In genomic region chr1:228155596-228156517, GRCh38 we compare ENCODE assay signal across 24 cellular contexts. TPM values are rescaled to one million over a fixed set of nuclear protein-coding genes. Genes with fewer than 3 reads are reported as not detected.
DNase-seq lines count a peak whose midpoint lies in the region; ATAC-seq, FAIRE-seq and TF ChIP-seq lines count a peak whose summit lies in the region.
"Had no signal": no experiment of that assay in that cellular context is flagged by ENCODE, and none has a peak within 500 bp of the region (broad histone marks: within the 10 kb centered on the region; RNA-seq: fewer than 3 reads in every experiment).

No MANE protein-coding gene starts in this region.

- H2AFZ ChIP-seq in HCT116 (ENCODE audit: low read depth, low read length, poor library complexity, severe bottlenecking) = no peak overlapping the region
- no peak overlapping the region for H2AFZ ChIP-seq in endothelial cell of umbilical vein (ENCODE audit: low read depth, low read length)
- H2AFZ ChIP-seq: neural progenitor cell had no signal

- RAD21 ChIA-PET in HCT116 (lab: Charles Lee; ENCODE audit: low non-redundant PET in 1 of 2, low total read pairs in 2 of 2, uncharacterized antibody in 2 of 2, unreplicated experiment in 2 of 2) = no interaction called here

- no peaks in the 10 kb centered on the region for H3K9me2 ChIP-seq in HCT116 (ENCODE audit: insufficient read depth)

- TF ChIP-seq CTCF in HCT116 (IDR thresholded peaks at IDR 0.05 in 2 of 3, conservative IDR thresholded peaks at IDR 0.05 in 1 of 3; ENCODE audit: borderline replicate concordance in 1 of 3, insufficient read depth in 1 of 3, low read depth in 2 of 3, low read length in 2 of 3) (no peak), endothelial cell of umbilical vein (IDR thresholded peaks at IDR 0.05; ENCODE audit: extremely low read depth in 1 of 2, insufficient read depth in 1 of 2, low read depth in 1 of 2, low read length in 2 of 2) (no peak), sigmoid colon (IDR thresholded peaks at IDR 0.05) (no peak)

- H4K20me1 ChIP-seq in HCT116 (ENCODE audit: insufficient read depth) (no peaks in the 10 kb centered on the region), endothelial cell of umbilical vein (replicated peaks; ENCODE audit: control insufficient read depth, extremely low read depth, insufficient read depth, low read length) (no peaks in the 10 kb centered on the region)

- peaks cover 40% of the 10 kb centered on the region for H3K4me1 Mint-ChIP-seq in activated naive CD8-positive, alpha-beta T cell (ENCODE audit: low read depth)
- peaks cover 20% of the 10 kb centered on the region for H3K4me1 Mint-ChIP-seq in activated naive CD8-positive, alpha-beta T cell treated with anti-CD3 and anti-CD28 coated beads, Interleukin-2, amount 50 U/mL, for 24 hours
- H3K4me1 Mint-ChIP-seq: brain, neural progenitor cell had no signal

- no peak overlapping the region for H3K4me3 ChIP-seq in HCT116 (replicated peaks in 1 of 2; ENCODE audit: low read depth in 1 of 2, low read length in 2 of 2)
- no peak overlapping the region for H3K4me3 ChIP-seq in endothelial cell of umbilical vein (replicated peaks in 1 of 3; ENCODE audit: insufficient read depth in 1 of 3, low read depth in 1 of 3, low read length in 3 of 3)
- H3K4me3 ChIP-seq in sigmoid colon = no peak overlapping the region
- H3K4me3 ChIP-seq: adrenal gland, neural progenitor cell, prostate gland, SK-N-MC had no signal

- dilution Hi-C loops in endothelial cell of umbilical vein (cut with MboI; ENCODE audit: extremely low pct_ligation_motif_present, low sequenced_read_pairs) = no loop called here

- POLR2A ChIA-PET in HCT116 (lab: Charles Lee) = interaction anchor here (1.6 kb wide), 1 partner anchor 10 kb away, joined by 5 read pairs; the partner anchor contains the start of gene IBA57
- POLR2A ChIA-PET in endothelial cell of umbilical vein (lab: Charles Lee) = no interaction called here

- H3K9ac ChIP-seq in HCT116 (ENCODE audit: low read length) (no peak overlapping the region), endothelial cell of umbilical vein (replicated peaks; ENCODE audit: extremely low read depth, insufficient read depth, low read length) (no peak overlapping the region)
- H3K9ac ChIP-seq: neural progenitor cell had no signal

- WGBS in sigmoid colon, 2 donors = 87% methylated on average over 16 of the region's 16 CpGs

- H3K27me3 ChIP-seq in HCT116 (ENCODE audit: insufficient read depth, low read length) (no peaks in the 10 kb centered on the region), endothelial cell of umbilical vein (ENCODE audit: control insufficient read depth in 2 of 2, insufficient read depth in 2 of 2, low read length in 2 of 2) (no peaks in the 10 kb centered on the region), sigmoid colon (peaks cover 0 to 4% (median 0%) of the 10 kb centered on the region in 3 donors)
- H3K27me3 ChIP-seq: neural progenitor cell had no signal

- no TSS peak for BruUV-seq in HCT116 (replicated peaks; lab: Mats Ljungman, UMichigan)
- BruUV-seq in endothelial cell of umbilical vein (replicated peaks; lab: Mats Ljungman, UMichigan) = no TSS peak

- H3K9me1 ChIP-seq in endothelial cell of umbilical vein (replicated peaks; ENCODE audit: control insufficient read depth, extremely low read depth, insufficient read depth, low read length) = no peaks in the 10 kb centered on the region

- H3K27ac ChIP-seq in HCT116 (ENCODE audit: low read depth, low read length) (no peak overlapping the region), endothelial cell of umbilical vein (ENCODE audit: insufficient read depth, low read depth, low read length) (no peak overlapping the region), sigmoid colon (no peak overlapping the region)
- H3K27ac ChIP-seq: adrenal gland, neural progenitor cell, prostate gland, SK-N-MC had no signal

- TF ChIP-seq RAD21 in HCT116 (IDR thresholded peaks at IDR 0.05; ENCODE audit: low read depth) = no peak

- H3K4me2 ChIP-seq in HCT116 (ENCODE audit: low read length) (peak overlapping the region; percentile 40), endothelial cell of umbilical vein (ENCODE audit: insufficient read depth, low read length) (no peak overlapping the region)
- H3K4me2 ChIP-seq: neural progenitor cell had no signal

- peak overlapping the region; percentile 42 for H3K4me3 Mint-ChIP-seq in activated naive CD8-positive, alpha-beta T cell
- no peak overlapping the region for H3K4me3 Mint-ChIP-seq in activated naive CD8-positive, alpha-beta T cell treated with anti-CD3 and anti-CD28 coated beads, Interleukin-2, amount 50 U/mL, for 24 hours
- H3K4me3 Mint-ChIP-seq: activated CD4-positive, alpha-beta memory T cell treated with anti-CD3 and anti-CD28 coated beads for 36 hours; brain; neural progenitor cell; stimulated activated naive CD8-positive, alpha-beta T cell treated with anti-CD3 and anti-CD28 coated beads, Interleukin-15, Interleukin-2, amounts not matched to agents 100 ng/mL and 50 ng/mL, for 24 hours had no signal

- H3K79me2 ChIP-seq in HCT116 (ENCODE audit: insufficient read depth, low read length) (no peaks in the 10 kb centered on the region), endothelial cell of umbilical vein (ENCODE audit: control insufficient read depth, insufficient read depth, low read length) (no peaks in the 10 kb centered on the region)

- intact Hi-C loops in HCT116 (cut with micrococcal nuclease) = no loop called here
- intact Hi-C loops in endothelial cell of umbilical vein (cut with micrococcal nuclease) = no loop called here
- intact Hi-C loops in sigmoid colon (cut with DNase I) = loop anchor here (1.0 kb wide), 1 partner anchor 8 kb away; no protein-coding TSS in a partner anchor

- peaks cover 11% of the 10 kb centered on the region in 2 experiments; a peak in 3 of 4 replicates for H3K4me1 ChIP-seq in HCT116 (ENCODE audit: control insufficient read depth in 1 of 2, insufficient read depth in 2 of 2, low read length in 2 of 2)
- H3K4me1 ChIP-seq in endothelial cell of umbilical vein (ENCODE audit: control insufficient read depth, extremely low read depth, insufficient read depth, low read length) = no peaks in the 10 kb centered on the region
- H3K4me1 ChIP-seq in sigmoid colon = peaks cover 0 to 23% (median 17%) of the 10 kb centered on the region in 4 donors
- H3K4me1 ChIP-seq: neural progenitor cell, prostate gland had no signal

- no peaks in the 10 kb centered on the region for H3K36me3 Mint-ChIP-seq in activated naive CD8-positive, alpha-beta T cell
- H3K36me3 Mint-ChIP-seq in activated naive CD8-positive, alpha-beta T cell treated with anti-CD3 and anti-CD28 coated beads, Interleukin-2, amount 50 U/mL, for 24 hours (ENCODE audit: low read depth) = no peaks in the 10 kb centered on the region
- H3K36me3 Mint-ChIP-seq: activated CD4-positive, alpha-beta memory T cell treated with anti-CD3 and anti-CD28 coated beads for 36 hours; brain; neural progenitor cell had no signal

- H3K9me3 ChIP-seq in HCT116 (ENCODE audit: control insufficient read depth in 1 of 2, insufficient read depth in 1 of 2, low read depth in 1 of 2, low read length in 2 of 2) (no peaks in the 10 kb centered on the region), endothelial cell of umbilical vein (replicated peaks; ENCODE audit: control insufficient read depth, insufficient read depth, low read length) (no peaks in the 10 kb centered on the region), sigmoid colon (no peaks in the 10 kb centered on the region)
- H3K9me3 ChIP-seq: adrenal gland, prostate gland had no signal

- TF ChIP-seq POLR2A in HCT116 (IDR thresholded peaks at IDR 0.05; ENCODE audit: borderline replicate concordance, extremely low read depth, insufficient read depth, insufficient read length) (no peak), endothelial cell of umbilical vein (IDR thresholded peaks at IDR 0.05; ENCODE audit: low read depth, low read length) (no peak), sigmoid colon (IDR thresholded peaks at IDR 0.05) (no peak)

- H3K27ac Mint-ChIP-seq in activated naive CD8-positive, alpha-beta T cell = no peak overlapping the region
- H3K27ac Mint-ChIP-seq in activated naive CD8-positive, alpha-beta T cell treated with anti-CD3 and anti-CD28 coated beads, Interleukin-2, amount 50 U/mL, for 24 hours = no peak overlapping the region
- H3K27ac Mint-ChIP-seq: activated CD4-positive, alpha-beta memory T cell treated with anti-CD3 and anti-CD28 coated beads for 36 hours; brain; neural progenitor cell; T-helper 17 cell had no signal

- no peak for ATAC-seq in activated naive CD8-positive, alpha-beta T cell treated with anti-CD3 and anti-CD28 coated beads, Interleukin-2, amount 50 U/mL, for 24 hours
- ATAC-seq in HCT116 (no peak), HG02938 (IDR thresholded peaks at IDR 0.05; ENCODE audit: unreplicated experiment) (no peak), GM21529 (IDR thresholded peaks at IDR 0.05; ENCODE audit: unreplicated experiment) (no peak)
- ATAC-seq: T-helper 17 cell had no signal

- CTCF ChIA-PET in HCT116 (lab: Charles Lee) = no interaction called here
- CTCF ChIA-PET in endothelial cell of umbilical vein (lab: Charles Lee) = interaction anchor here (1.0 to 1.1 kb wide), 2 partner anchors 9 to 156 kb away, joined by 3 read pairs; partner anchors contain the start of gene IBA57

- no peaks in the 10 kb centered on the region for H3K9me3 Mint-ChIP-seq in activated naive CD8-positive, alpha-beta T cell (ENCODE audit: low read depth)
- H3K9me3 Mint-ChIP-seq in activated naive CD8-positive, alpha-beta T cell treated with anti-CD3 and anti-CD28 coated beads, Interleukin-2, amount 50 U/mL, for 24 hours = no peaks in the 10 kb centered on the region
- H3K9me3 Mint-ChIP-seq: activated CD4-positive, alpha-beta memory T cell treated with anti-CD3 and anti-CD28 coated beads for 36 hours; brain; neural progenitor cell; stimulated activated naive CD8-positive, alpha-beta T cell treated with anti-CD3 and anti-CD28 coated beads, Interleukin-15, Interleukin-2, amounts not matched to agents 100 ng/mL and 50 ng/mL, for 24 hours had no signal

- FAIRE-seq in endothelial cell of umbilical vein (lab: Jason Lieb, UNC) = no peak
- FAIRE-seq: A204.1, colon had no signal

- no peak for DNase-seq in activated naive CD8-positive, alpha-beta T cell treated with anti-CD3 and anti-CD28 coated beads, Interleukin-2, amount 50 U/mL, for 24 hours
- DNase-seq in HCT116 (ENCODE audit: low read depth, low spot score) = no peak
- DNase-seq in endothelial cell of umbilical vein (ENCODE audit: low read depth, low spot score) = no peak
- peak; percentile 59 for DNase-seq in sigmoid colon
- no peak for DNase-seq in DMS53 (lab: John Stamatoyannopoulos, UW)
- DNase-seq: activated gamma-delta T cell; AML-193; DMS153; effector CD4-positive, alpha-beta T cell; GOT3; NCI-H446 treated with DMSO at 0.1 percent for 48 hours; T-helper 17 cell had no signal

- no peak for TF ChIP-seq EP300 in sigmoid colon (IDR thresholded peaks at IDR 0.05)

- H3K27me3 Mint-ChIP-seq in activated naive CD8-positive, alpha-beta T cell = no peaks in the 10 kb centered on the region
- no peaks in the 10 kb centered on the region for H3K27me3 Mint-ChIP-seq in activated naive CD8-positive, alpha-beta T cell treated with anti-CD3 and anti-CD28 coated beads, Interleukin-2, amount 50 U/mL, for 24 hours
- H3K27me3 Mint-ChIP-seq: activated CD4-positive, alpha-beta memory T cell treated with anti-CD3 and anti-CD28 coated beads for 36 hours; brain; stimulated activated naive CD8-positive, alpha-beta T cell treated with anti-CD3 and anti-CD28 coated beads, Interleukin-15, Interleukin-2, amounts not matched to agents 100 ng/mL and 50 ng/mL, for 24 hours; T-helper 17 cell had no signal

- H3K36me3 ChIP-seq in HCT116 (ENCODE audit: control insufficient read depth in 1 of 2, insufficient read depth in 2 of 2, low read length in 2 of 2) = no peaks in the 10 kb centered on the region
- no peaks in the 10 kb centered on the region for H3K36me3 ChIP-seq in endothelial cell of umbilical vein (ENCODE audit: control insufficient read depth in 2 of 2, extremely low read depth in 1 of 2, insufficient read depth in 2 of 2, low read length in 2 of 2)
- no peaks in the 10 kb centered on the region for H3K36me3 ChIP-seq in sigmoid colon
- H3K36me3 ChIP-seq: adrenal gland, neural progenitor cell, prostate gland had no signal

RNA-seq across cellular contexts. Expression of gene GJC2, which starts 6.1 kb away (rescaled TPM):
- total RNA-seq in HCT116 (2021; ENCODE audit: unreplicated experiment) (0.76 TPM), endothelial cell of umbilical vein (0.90 and 1.2 TPM in 2 replicates), sigmoid colon (1 to 10 TPM; 4.2 to 6.4 (median 4.9) TPM)
- 0.23 and 0.46 TPM in 2 replicates for polyA plus RNA-seq in HCT116 (2012)
- polyA plus RNA-seq in endothelial cell of umbilical vein (0.58 and 0.75 TPM in 2 replicates), sigmoid colon (under 1 TPM in 2 of 3 donors, not detected in 1; 0.60 to 0.99 TPM)
- polyA plus RNA-seq in endothelial cell of umbilical vein (2011; cell fraction: cytosol; rRNA removed) = 0.30 and 0.47 TPM in 2 replicates
- polyA plus RNA-seq in endothelial cell of umbilical vein (2011; cell fraction: nucleus; rRNA removed) = 0.66 and 0.72 TPM in 2 replicates
- 0.57 and 0.59 TPM in 2 replicates for polyA plus RNA-seq in endothelial cell of umbilical vein (2012)
- 0.56 and 1.00 TPM in 2 replicates for polyA minus RNA-seq in endothelial cell of umbilical vein
- 0.41 TPM for polyA minus RNA-seq in endothelial cell of umbilical vein (2011; cell fraction: cytosol; rRNA and poly(A)+ RNA removed)
- 0.34 and 0.53 TPM in 2 replicates for polyA minus RNA-seq in endothelial cell of umbilical vein (2011; cell fraction: nucleus; rRNA and poly(A)+ RNA removed)

RNA-seq across cellular contexts. Expression of gene IBA57, which starts 9.7 kb away (rescaled TPM):
- total RNA-seq in HCT116 (2021; ENCODE audit: unreplicated experiment) = 11.6 TPM
- polyA plus RNA-seq in HCT116 (2012) = 6.6 and 8.7 TPM in 2 replicates
- total RNA-seq in endothelial cell of umbilical vein = 7.7 and 9.9 TPM in 2 replicates
- polyA plus RNA-seq in endothelial cell of umbilical vein = 3.4 and 5.6 TPM in 2 replicates
- 3.0 and 3.8 TPM in 2 replicates for polyA plus RNA-seq in endothelial cell of umbilical vein (2011; cell fraction: cytosol; rRNA removed)
- 8.0 and 8.3 TPM in 2 replicates for polyA plus RNA-seq in endothelial cell of umbilical vein (2011; cell fraction: nucleus; rRNA removed)
- 2.3 and 4.0 TPM in 2 replicates for polyA plus RNA-seq in endothelial cell of umbilical vein (2012)
- 5.2 and 5.6 TPM in 2 replicates for polyA minus RNA-seq in endothelial cell of umbilical vein
- polyA minus RNA-seq in endothelial cell of umbilical vein (2011; cell fraction: cytosol; rRNA and poly(A)+ RNA removed) = 3.1 TPM
- 6.1 and 8.2 TPM in 2 replicates for polyA minus RNA-seq in endothelial cell of umbilical vein (2011; cell fraction: nucleus; rRNA and poly(A)+ RNA removed)
- total RNA-seq in sigmoid colon = 10 to 100 TPM in 2 of 4 donors, 1 to 10 TPM in 2; 2.9 to 14.0 (median 7.3) TPM
- polyA plus RNA-seq in sigmoid colon = 1 to 10 TPM; 3.7 to 8.0 (median 4.8) TPM

RNA-seq across cellular contexts. Expression of gene GUK1, which starts 15.8 kb away (rescaled TPM):
- total RNA-seq in HCT116 (2021; ENCODE audit: unreplicated experiment) = 145 TPM
- polyA plus RNA-seq in HCT116 (2012) = 238 and 297 TPM in 2 replicates
- total RNA-seq in endothelial cell of umbilical vein = 237 and 239 TPM in 2 replicates
- 742 and 822 TPM in 2 replicates for polyA plus RNA-seq in endothelial cell of umbilical vein
- polyA plus RNA-seq in endothelial cell of umbilical vein (2011; cell fraction: cytosol; rRNA removed) = 294 and 443 TPM in 2 replicates
- polyA plus RNA-seq in endothelial cell of umbilical vein (2011; cell fraction: nucleus; rRNA removed) = 325 and 344 TPM in 2 replicates
- polyA plus RNA-seq in endothelial cell of umbilical vein (2012) = 161 and 241 TPM in 2 replicates
- 140 and 214 TPM in 2 replicates for polyA minus RNA-seq in endothelial cell of umbilical vein
- 74.7 TPM for polyA minus RNA-seq in endothelial cell of umbilical vein (2011; cell fraction: cytosol; rRNA and poly(A)+ RNA removed)
- polyA minus RNA-seq in endothelial cell of umbilical vein (2011; cell fraction: nucleus; rRNA and poly(A)+ RNA removed) = 61.4 and 97.7 TPM in 2 replicates
- total RNA-seq in sigmoid colon = 100 to 1,000 TPM; 225 to 366 (median 303) TPM
- polyA plus RNA-seq in sigmoid colon = 100 to 1,000 TPM; 391 to 668 (median 656) TPM

RNA-seq across cellular contexts. Expression of gene MRPL55, which starts 46.8 kb away (rescaled TPM):
- total RNA-seq in HCT116 (2021; ENCODE audit: unreplicated experiment) (57.1 TPM), endothelial cell of umbilical vein (57.0 and 58.7 TPM in 2 replicates), sigmoid colon (10 to 100 TPM; 62.0 to 90.6 (median 79.3) TPM)
- 91.7 and 124 TPM in 2 replicates for polyA plus RNA-seq in HCT116 (2012)
- polyA plus RNA-seq in endothelial cell of umbilical vein (155 and 287 TPM in 2 replicates), sigmoid colon (10 to 100 TPM; 53.5 to 77.4 (median 58.0) TPM)
- polyA plus RNA-seq in endothelial cell of umbilical vein (2011; cell fraction: cytosol; rRNA removed) = 84.5 and 110 TPM in 2 replicates
- 103 and 115 TPM in 2 replicates for polyA plus RNA-seq in endothelial cell of umbilical vein (2011; cell fraction: nucleus; rRNA removed)
- polyA plus RNA-seq in endothelial cell of umbilical vein (2012) = 43.4 and 51.1 TPM in 2 replicates
- polyA minus RNA-seq in endothelial cell of umbilical vein = 35.6 and 46.6 TPM in 2 replicates
- 56.2 TPM for polyA minus RNA-seq in endothelial cell of umbilical vein (2011; cell fraction: cytosol; rRNA and poly(A)+ RNA removed)
- 13.6 and 18.8 TPM in 2 replicates for polyA minus RNA-seq in endothelial cell of umbilical vein (2011; cell fraction: nucleus; rRNA and poly(A)+ RNA removed)

RNA-seq across cellular contexts. Expression of gene OBSCN, which starts 52.0 kb away (rescaled TPM):
- total RNA-seq in HCT116 (2021; ENCODE audit: unreplicated experiment) (16.6 TPM), endothelial cell of umbilical vein (1.5 and 2.9 TPM in 2 replicates), sigmoid colon (10 to 100 TPM; 12.1 to 21.0 (median 16.3) TPM)
- polyA plus RNA-seq in HCT116 (2012) = 10.3 and 10.5 TPM in 2 replicates
- polyA plus RNA-seq in endothelial cell of umbilical vein (1.3 and 1.5 TPM in 2 replicates), sigmoid colon (10 to 100 TPM in 1 of 3 donors, 1 to 10 TPM in 1, under 1 TPM in 1; 0.92 to 13.1 (median 2.4) TPM)
- polyA plus RNA-seq in endothelial cell of umbilical vein (2011; cell fraction: cytosol; rRNA removed) = 1.1 and 1.3 TPM in 2 replicates
- 2.7 and 5.0 TPM in 2 replicates for polyA plus RNA-seq in endothelial cell of umbilical vein (2011; cell fraction: nucleus; rRNA removed)
- polyA plus RNA-seq in endothelial cell of umbilical vein (2012) = 1.2 and 2.3 TPM in 2 replicates
- polyA minus RNA-seq in endothelial cell of umbilical vein = 1.9 and 3.1 TPM in 2 replicates
- 7.6 TPM for polyA minus RNA-seq in endothelial cell of umbilical vein (2011; cell fraction: cytosol; rRNA and poly(A)+ RNA removed)
- polyA minus RNA-seq in endothelial cell of umbilical vein (2011; cell fraction: nucleus; rRNA and poly(A)+ RNA removed) = 4.1 and 4.3 TPM in 2 replicates
